Comparison of ENCODE assay signal across 8 cellular contexts in genomic region chr10:133276435-133277201, GRCh38. TPM values are rescaled to one million over a fixed set of nuclear protein-coding genes. Genes with fewer than 3 reads are reported as not detected.
DNase-seq lines count a peak whose midpoint lies in the region; ATAC-seq and TF ChIP-seq lines count a peak whose summit lies in the region.

Gene ADAM8, minus strand, starts transcription at chr10:133276868. Its CDS starts 51 bp downstream, at chr10:133276817.

- H3K27ac Mint-ChIP-seq in CD8-positive, alpha-beta memory T cell, result peak within 1 kb of the TSS; percentile 94 to 100 (median 98)

- H3K4me3 Mint-ChIP-seq in CD8-positive, alpha-beta memory T cell, result peak within 1 kb of the TSS; percentile 88 to 98 (median 91)

- TF ChIP-seq CTCF in spleen (IDR thresholded peaks at IDR 0.05 in 8 of 11, conservative IDR thresholded peaks at IDR 0.05 in 3 of 11), result no peak
- TF ChIP-seq CTCF in gastroesophageal sphincter (IDR thresholded peaks at IDR 0.05), result no peak

- TF ChIP-seq POLR2A in spleen (IDR thresholded peaks at IDR 0.05) (no peak), gastroesophageal sphincter (IDR thresholded peaks at IDR 0.05) (no peak)

- peaks cover 0 to 34% (median 0%) of the 10 kb centered on the region in 3 donors for H3K36me3 Mint-ChIP-seq in CD8-positive, alpha-beta memory T cell

- intact Hi-C loops in Right ventricle myocardium superior (cut with DNase I) (no loop called here), spleen (cut with DNase I; ENCODE audit: low total_unique reads) (no loop called here)

- peaks cover 3% of the 10 kb centered on the region for H3K36me3 ChIP-seq in CD8-positive, alpha-beta memory T cell (ENCODE audit: insufficient read depth, low read length)
- peaks cover 18% of the 10 kb centered on the region for H3K36me3 ChIP-seq in HUES48 (ENCODE audit: control insufficient read depth, insufficient read depth, low read length)
- H3K36me3 ChIP-seq in spleen, result peaks cover 2 to 56% (median 32%) of the 10 kb centered on the region in 6 donors
- peaks cover 0 to 41% of the 10 kb centered on the region in 2 donors for H3K36me3 ChIP-seq in gastroesophageal sphincter

- TF ChIP-seq EP300 in gastroesophageal sphincter (IDR thresholded peaks at IDR 0.05), result no peak

- H3K27me3 Mint-ChIP-seq in CD8-positive, alpha-beta memory T cell, result no peaks in the 10 kb centered on the region

- H3K27me3 ChIP-seq in CD8-positive, alpha-beta memory T cell (ENCODE audit: insufficient read depth, low read length, poor library complexity, severe bottlenecking), result no peaks in the 10 kb centered on the region
- peaks cover 7% of the 10 kb centered on the region for H3K27me3 ChIP-seq in HUES48 (ENCODE audit: control insufficient read depth, insufficient read depth, low read length)
- H3K27me3 ChIP-seq in spleen (replicated peaks in 1 of 7), result peaks cover 0 to 32% (median 7%) of the 10 kb centered on the region in 7 donors
- peaks cover 34% of the 10 kb centered on the region for H3K27me3 ChIP-seq in gastroesophageal sphincter

- peaks cover 45% of the 10 kb centered on the region for H3K4me1 ChIP-seq in CD8-positive, alpha-beta memory T cell (ENCODE audit: insufficient read depth, low read length)
- peaks cover 5% of the 10 kb centered on the region; the same call in 1 of the 2 replicates for H3K4me1 ChIP-seq in HUES48 (ENCODE audit: control insufficient read depth, insufficient read depth, low read length)
- H3K4me1 ChIP-seq in spleen, result peaks cover 17 to 83% (median 64%) of the 10 kb centered on the region in 6 donors
- H3K4me1 ChIP-seq in gastroesophageal sphincter, result peaks cover 0 to 26% (median 6%) of the 10 kb centered on the region in 3 donors

- H3K27ac ChIP-seq in CD8-positive, alpha-beta memory T cell (ENCODE audit: low read depth, low read length), result peak within 1 kb of the TSS; percentile 96
- H3K27ac ChIP-seq in HUES48 (ENCODE audit: low read depth, low read length) (no peak within 1 kb of the TSS), spleen (peak within 1 kb of the TSS; percentile 66 to 98 (median 88)), gastroesophageal sphincter (no peak within 1 kb of the TSS)

- no peaks in the 10 kb centered on the region for H3K9me3 ChIP-seq in CD8-positive, alpha-beta memory T cell (ENCODE audit: low read length)
- H3K9me3 ChIP-seq in HUES48 (ENCODE audit: control insufficient read depth, insufficient read depth, low read length) (no peaks in the 10 kb centered on the region), spleen (no peaks in the 10 kb centered on the region), gastroesophageal sphincter (no peaks in the 10 kb centered on the region)

- CTCF ChIA-PET in CD8-positive, alpha-beta memory T cell (lab: Charles Lee), result interaction anchor here (0.9 to 4.3 kb wide), 6 partner anchors 17 to 132 kb away, joined by 3 to 28 read pairs (median 11); no protein-coding TSS in a partner anchor

- peak in 4 of 5 donors; percentile 58 to 75 (median 66) for DNase-seq in CD8-positive, alpha-beta memory T cell
- peak; percentile 87 for DNase-seq in activated CD8-positive, alpha-beta memory T cell treated with anti-CD3 and anti-CD28 coated beads, Interleukin-2, amount 50 U/mL, for 48 hours
- DNase-seq in Right ventricle myocardium superior (peak; percentile 70), spleen (peak; percentile 95), pons (ENCODE audit: low spot score) (no peak)

- peak; percentile 44 for ATAC-seq in GM19463 (IDR thresholded peaks at IDR 0.05; ENCODE audit: unreplicated experiment)
- ATAC-seq in Right ventricle myocardium superior (ENCODE audit: poor library complexity), result peak; percentile 27
- ATAC-seq in gastroesophageal sphincter, result no peak

- H3K9me3 Mint-ChIP-seq in CD8-positive, alpha-beta memory T cell, result no peaks in the 10 kb centered on the region

- H3K4me1 Mint-ChIP-seq in CD8-positive, alpha-beta memory T cell, result peaks cover 23 to 54% (median 34%) of the 10 kb centered on the region in 3 donors

- POLR2A ChIA-PET in CD8-positive, alpha-beta memory T cell (lab: Charles Lee), result interaction anchor here (1.0 to 2.2 kb wide), 5 partner anchors 12 to 35 kb away, joined by 3 to 15 read pairs (median 5); no protein-coding TSS in a partner anchor

- no peak within 1 kb of the TSS for H3K9ac ChIP-seq in HUES48 (ENCODE audit: low read depth, low read length)

- peak within 1 kb of the TSS; percentile 88 for H3K4me3 ChIP-seq in CD8-positive, alpha-beta memory T cell (ENCODE audit: low read length)
- peak within 1 kb of the TSS; percentile 46 for H3K4me3 ChIP-seq in HUES48 (ENCODE audit: low read depth, low read length)
- H3K4me3 ChIP-seq in spleen, result peak within 1 kb of the TSS; percentile 38 to 72 (median 52)
- H3K4me3 ChIP-seq in gastroesophageal sphincter, result peak within 1 kb of the TSS in 1 of 2 donors; percentile 32

- 2 to 8% (median 5%) methylated on average over 11 to 63 of the region's 63 CpGs for WGBS in spleen, 5 donors
- 11% methylated on average over 7 of the region's 63 CpGs; no CpG with 5 or more reads in 1 of the 2 donors for WGBS in gastroesophageal sphincter (ENCODE audit: low coverage in 1 of 2), 2 donors

RNA-seq across cellular contexts. Expression of gene ADAM8, which starts in this region (rescaled TPM):
- total RNA-seq in CD8-positive, alpha-beta memory T cell, result 10 to 100 TPM; 67.0 to 70.0 TPM
- 74.9 TPM for polyA plus RNA-seq in CD8-positive, alpha-beta memory T cell
- total RNA-seq in Right ventricle myocardium superior (2.5 TPM), spleen (100 to 1,000 TPM in 3 of 7 donors, 10 to 100 TPM in 4; 43.3 to 177 (median 99.1) TPM), gastroesophageal sphincter (1 to 10 TPM; 2.0 to 6.6 (median 3.3) TPM)
- polyA plus RNA-seq in spleen, result 10 to 100 TPM; 10.1 to 27.2 (median 20.4) TPM

Comparison
In these comparisons a context has a peak if more than half of its experiments do, and no peak if none do; other contexts are left out.
1. RNA of gene ADAM8 (total RNA-seq): 43.3 to 177 TPM in spleen and 67.0 to 70.0 TPM in CD8-positive, alpha-beta memory T cell; 2.0 to 6.6 TPM in gastroesophageal sphincter and 2.5 TPM in Right ventricle myocardium superior (single experiment); every median in the first group is over 4 times any median in the second.
2. H3K27ac ChIP-seq: peak in CD8-positive, alpha-beta memory T cell (single experiment) and spleen (8 of 8); none in HUES48 (single experiment) and gastroesophageal sphincter (0 of 4).